ENCODE assay signal across 14 cellular contexts in the genomic region with DNA sequence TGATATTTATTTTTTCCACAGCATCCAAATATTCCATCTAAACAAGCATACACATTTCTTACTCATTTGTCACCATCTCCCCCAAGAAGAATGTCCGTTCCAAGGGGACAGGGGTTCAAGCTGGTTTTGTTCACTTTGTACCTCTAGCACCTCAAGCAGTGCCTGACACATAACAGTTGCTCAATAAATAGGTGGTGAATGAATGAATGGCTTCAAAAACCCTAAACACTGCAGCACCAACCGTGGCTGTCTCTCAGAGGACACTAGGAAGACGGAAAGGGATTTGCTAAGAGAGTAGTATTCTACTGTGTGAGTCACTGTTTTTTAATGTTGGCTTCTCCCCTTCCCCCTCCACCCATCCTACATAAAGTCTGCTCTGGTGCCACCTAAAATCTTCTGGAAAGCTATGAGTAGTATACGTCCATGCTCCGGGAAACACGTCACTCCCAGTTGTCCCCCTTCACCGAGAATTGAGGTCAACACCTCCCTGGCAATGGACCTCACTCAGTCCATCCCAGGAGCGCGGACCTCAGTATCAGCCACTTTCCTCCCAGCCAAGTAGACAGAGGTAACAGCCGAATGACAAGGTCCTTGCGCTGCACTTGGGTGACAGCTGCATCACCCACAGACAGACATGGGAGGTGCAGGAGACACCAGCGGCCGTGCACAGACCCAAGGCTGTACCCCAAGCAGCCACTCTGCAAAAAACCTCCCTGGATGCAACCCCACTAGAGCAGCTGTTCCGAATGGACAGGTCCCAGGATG.
DNase-seq lines count a peak whose midpoint lies in the region; ATAC-seq and TF ChIP-seq lines count a peak whose summit lies in the region.
"Had no signal": no experiment of that assay in that cellular context is flagged by ENCODE, and none has a peak within 500 bp of the region (broad histone marks: within the 10 kb centered on the region; RNA-seq: fewer than 3 reads in every experiment).

No MANE protein-coding gene starts in this region.

- peak overlapping the region; percentile 54 to 64 for H3K4me3 Mint-ChIP-seq in activated T-cell treated with anti-CD3 and anti-CD28 coated beads, Interleukin-2, amount 50 U/mL, for 72 hours
- peak overlapping the region; percentile 32 for H3K4me3 Mint-ChIP-seq in activated T-helper 2 cell treated with anti-CD3 and anti-CD28 coated beads, Interferon-gamma antibody, Interleukin-2, Interleukin-4, amounts not matched to agents 10 μg/mL and 5 μg/mL and 100 μg/mL, durations not matched to agents 14 hours and 24 hours and 36 hours (ENCODE audit: low read depth)
- peak overlapping the region; percentile 79 for H3K4me3 Mint-ChIP-seq in memory B cell

- TF ChIP-seq POLR2A in heart left ventricle (IDR thresholded peaks at IDR 0.05), result no peak

- no peak for ATAC-seq in activated T-cell treated with anti-CD3 and anti-CD28 coated beads, Interleukin-2, amount 50 U/mL, for 72 hours (replicated peaks in 1 of 2)
- ATAC-seq in memory B cell (ENCODE audit: low read depth), result no peak
- no peak for ATAC-seq in GM18907 (IDR thresholded peaks at IDR 0.05; ENCODE audit: unreplicated experiment)
- no peak for ATAC-seq in heart left ventricle

- H3K4me3 ChIP-seq in tibial artery (no peak overlapping the region), heart left ventricle (no peak overlapping the region)
- H3K4me3 ChIP-seq: esophagus squamous epithelium, Peyer's patch, tibial nerve had no signal

- H3K4me1 ChIP-seq in tibial artery (peaks cover 6 to 81% (median 55%) of the 10 kb centered on the region in 4 donors), heart left ventricle (peaks cover 0 to 97% (median 17%) of the 10 kb centered on the region in 12 donors)

- H3K36me3 ChIP-seq in tibial artery, result no peaks in the 10 kb centered on the region
- peaks cover 0 to 11% (median 0%) of the 10 kb centered on the region in 9 donors for H3K36me3 ChIP-seq in heart left ventricle

- H3K27ac Mint-ChIP-seq in activated T-cell treated with anti-CD3 and anti-CD28 coated beads, Interleukin-2, amount 50 U/mL, for 72 hours, result peak overlapping the region; percentile 62
- H3K27ac Mint-ChIP-seq in activated T-helper 2 cell treated with anti-CD3 and anti-CD28 coated beads, Interferon-gamma antibody, Interleukin-2, Interleukin-4, amounts not matched to agents 10 μg/mL and 5 μg/mL and 100 μg/mL, durations not matched to agents 14 hours and 24 hours and 36 hours, result peak overlapping the region; percentile 85
- H3K27ac Mint-ChIP-seq in memory B cell, result peak overlapping the region; percentile 89

- no peaks in the 10 kb centered on the region for H3K27me3 ChIP-seq in tibial artery
- H3K27me3 ChIP-seq in heart left ventricle, result no peaks in the 10 kb centered on the region
- H3K27me3 ChIP-seq: esophagus squamous epithelium, Peyer's patch, tibial nerve had no signal

- no peaks in the 10 kb centered on the region for H3K27me3 Mint-ChIP-seq in activated T-cell treated with anti-CD3 and anti-CD28 coated beads, Interleukin-2, amount 50 U/mL, for 72 hours (ENCODE audit: low read depth)
- no peaks in the 10 kb centered on the region for H3K27me3 Mint-ChIP-seq in activated T-helper 2 cell treated with anti-CD3 and anti-CD28 coated beads, Interferon-gamma antibody, Interleukin-2, Interleukin-4, amounts not matched to agents 10 μg/mL and 5 μg/mL and 100 μg/mL, durations not matched to agents 14 hours and 24 hours and 36 hours (ENCODE audit: low read depth)
- H3K27me3 Mint-ChIP-seq in memory B cell, result no peaks in the 10 kb centered on the region

- H3K27ac ChIP-seq in tibial artery, result peak overlapping the region; percentile 88 to 89
- H3K27ac ChIP-seq in heart left ventricle, result peak overlapping the region in 1 of 12 donors; percentile 59

- no peaks in the 10 kb centered on the region for H3K9me3 Mint-ChIP-seq in activated T-cell treated with anti-CD3 and anti-CD28 coated beads, Interleukin-2, amount 50 U/mL, for 72 hours
- H3K9me3 Mint-ChIP-seq in activated T-helper 2 cell treated with anti-CD3 and anti-CD28 coated beads, Interferon-gamma antibody, Interleukin-2, Interleukin-4, amounts not matched to agents 10 μg/mL and 5 μg/mL and 100 μg/mL, durations not matched to agents 14 hours and 24 hours and 36 hours, result no peaks in the 10 kb centered on the region
- H3K9me3 Mint-ChIP-seq in memory B cell, result no peaks in the 10 kb centered on the region

- no peak for TF ChIP-seq CTCF in tibial artery (IDR thresholded peaks at IDR 0.05)
- no peak for TF ChIP-seq CTCF in heart left ventricle (IDR thresholded peaks at IDR 0.05)

- intact Hi-C loops in activated T-helper 2 cell treated with anti-CD3 and anti-CD28 coated beads, Interferon-gamma antibody, Interleukin-2, Interleukin-4, amounts not matched to agents 10 μg/mL and 5 μg/mL and 100 μg/mL, durations not matched to agents 14 hours and 24 hours and 36 hours (cut with micrococcal nuclease), result no loop called here
- intact Hi-C loops in tibial artery (cut with DNase I; ENCODE audit: low total_unique reads), result no loop called here
- intact Hi-C loops in heart left ventricle (cut with DNase I), result no loop called here

- H3K4me1 Mint-ChIP-seq in activated T-cell treated with anti-CD3 and anti-CD28 coated beads, Interleukin-2, amount 50 U/mL, for 72 hours (ENCODE audit: low read depth), result peaks cover 70% of the 10 kb centered on the region
- H3K4me1 Mint-ChIP-seq in activated T-helper 2 cell treated with anti-CD3 and anti-CD28 coated beads, Interferon-gamma antibody, Interleukin-2, Interleukin-4, amounts not matched to agents 10 μg/mL and 5 μg/mL and 100 μg/mL, durations not matched to agents 14 hours and 24 hours and 36 hours (ENCODE audit: low read depth), result peaks cover 54% of the 10 kb centered on the region
- H3K4me1 Mint-ChIP-seq in memory B cell, result peaks cover 73% of the 10 kb centered on the region

- WGBS in heart left ventricle, 4 donors, result 91 to 95% (median 95%) methylated on average over 14 of the region's 14 CpGs

- peaks cover 8 to 25% of the 10 kb centered on the region in 2 donors for H3K36me3 Mint-ChIP-seq in activated T-cell treated with anti-CD3 and anti-CD28 coated beads, Interleukin-2, amount 50 U/mL, for 72 hours (ENCODE audit: insufficient read depth in 2 of 2)
- peaks cover 46% of the 10 kb centered on the region for H3K36me3 Mint-ChIP-seq in activated T-helper 2 cell treated with anti-CD3 and anti-CD28 coated beads, Interferon-gamma antibody, Interleukin-2, Interleukin-4, amounts not matched to agents 10 μg/mL and 5 μg/mL and 100 μg/mL, durations not matched to agents 14 hours and 24 hours and 36 hours (ENCODE audit: low read depth)
- peaks cover 15% of the 10 kb centered on the region for H3K36me3 Mint-ChIP-seq in memory B cell

- DNase-seq in activated T-cell treated with anti-CD3 and anti-CD28 coated beads, Interleukin-2, amount 50 U/mL, for 72 hours, result no peak
- no peak for DNase-seq in activated T-cell treated with anti-CD3 and anti-CD28 coated beads for 4 hours
- no peak for DNase-seq in activated T-helper 2 cell treated with anti-CD3 and anti-CD28 coated beads, Interferon-gamma antibody, Interleukin-2, Interleukin-4, amounts not matched to agents 10 μg/mL and 5 μg/mL and 100 μg/mL, durations not matched to agents 14 hours and 24 hours and 36 hours (ENCODE audit: low spot score)
- DNase-seq in memory B cell (ENCODE audit: low spot score in 2 of 2), result no peak
- DNase-seq in tibial artery, result peak in 1 of 2 donors; percentile 70
- DNase-seq in heart left ventricle, result no peak
- no peak for DNase-seq in globus pallidus (ENCODE audit: low spot score)
- DNase-seq: esophagus squamous epithelium, NCI-H1105, NCI-H446 treated with DMSO at 0.1 percent for 48 hours, SW 1271 had no signal

- H3K9me3 ChIP-seq in tibial artery (no peaks in the 10 kb centered on the region), heart left ventricle (peaks cover 0 to 7% (median 0%) of the 10 kb centered on the region in 12 donors)
- H3K9me3 ChIP-seq: esophagus squamous epithelium, Peyer's patch had no signal
